32 cellular contexts compared by ENCODE assay signal in the genomic region with DNA sequence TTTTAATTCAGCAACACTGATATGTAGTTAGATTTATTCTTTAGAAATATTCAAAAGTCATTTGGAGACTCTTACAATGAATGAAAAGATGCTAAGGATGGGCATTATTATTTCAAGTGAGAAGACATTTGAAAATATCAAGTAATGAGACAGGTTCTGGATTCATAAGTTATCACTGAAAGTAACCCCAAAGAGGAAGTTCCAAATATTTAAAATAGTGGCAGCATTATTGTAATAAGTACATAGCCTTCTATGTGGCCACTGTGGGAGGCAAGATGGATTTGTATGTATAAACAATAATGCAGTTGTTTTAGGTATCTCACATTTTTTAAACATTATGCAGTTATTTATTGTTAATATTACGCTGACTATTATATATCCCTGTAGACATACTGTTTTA.
"Had no signal": no experiment of that assay in that cellular context is flagged by ENCODE, and none has a peak within 500 bp of the region (broad histone marks: within the 10 kb centered on the region; RNA-seq: fewer than 3 reads in every experiment).

No MANE protein-coding gene starts in this region.

- H3K4me3 Mint-ChIP-seq: activated naive CD4-positive, alpha-beta T cell treated with anti-CD3 and anti-CD28 coated beads, Interleukin-2, amount 10 ng/mL, durations not matched to agents 7 days and 5 days; activated naive CD8-positive, alpha-beta T cell treated with anti-CD3 and anti-CD28 coated beads, Interleukin-2, amount 10 ng/mL, durations not matched to agents 7 days and 5 days; activated T-cell treated with anti-CD3 and anti-CD28 coated beads, Interleukin-2, amount 50 U/mL, for 24 hours; natural killer cell; neural progenitor cell; stimulated activated effector memory CD8-positive, alpha-beta T cell treated with anti-CD3 and anti-CD28 coated beads, Interleukin-12 subunit alpha, Interleukin-12 subunit beta, amount 100 ng/mL, for 72 hours had no signal

- H3K9ac ChIP-seq: neural progenitor cell, parathyroid adenoma had no signal

- FAIRE-seq: small intestine had no signal

- ATAC-seq: activated CD4-positive, CD25-positive, alpha-beta regulatory T cell treated with anti-CD3 and anti-CD28 coated beads, Interleukin-2, amount 50 U/mL, for 24 hours; foreskin keratinocyte; heart right ventricle; natural killer cell; psoas muscle; stimulated activated effector memory CD8-positive, alpha-beta T cell treated with anti-CD3 and anti-CD28 coated beads, Interleukin-12 subunit alpha, Interleukin-12 subunit beta, amount 100 ng/mL, for 72 hours had no signal

- DNase-seq: activated CD4-positive, alpha-beta T cell treated with anti-CD3 and anti-CD28 coated beads for 48 hours; activated CD4-positive, alpha-beta T cell treated with anti-CD3 and anti-CD28 coated beads, Interleukin-2, amount 50 U/mL, for 48 hours; activated CD8-positive, alpha-beta memory T cell treated with anti-CD3 and anti-CD28 coated beads for 24 hours; activated gamma-delta T cell; activated naive CD4-positive, alpha-beta T cell treated with anti-CD3 and anti-CD28 coated beads, Interleukin-2, amount 10 ng/mL, durations not matched to agents 7 days and 5 days; activated naive CD8-positive, alpha-beta T cell treated with anti-CD3 and anti-CD28 coated beads, Interleukin-2, amount 10 ng/mL, durations not matched to agents 7 days and 5 days; activated T-cell treated with anti-CD3 and anti-CD28 coated beads, Interleukin-2, amount 50 U/mL, for 24 hours; amniotic stem cell; central memory CD4-positive, alpha-beta T cell; dermis blood vessel endothelial cell; effector CD4-positive, alpha-beta T cell; foreskin keratinocyte; heart right ventricle; left ventricle myocardium inferior; mesendoderm; natural killer cell; occipital lobe; psoas muscle; sigmoid colon; small intestine; stimulated activated CD4-positive, alpha-beta T cell treated with anti-CD3 and anti-CD28 coated beads, Interleukin-4, amount 100 ng/mL, for 24 hours; stomach; T-helper 2 cell; WERI-Rb-1 had no signal

- H3K4me1 Mint-ChIP-seq: activated naive CD4-positive, alpha-beta T cell treated with anti-CD3 and anti-CD28 coated beads, Interleukin-2, amount 10 ng/mL, durations not matched to agents 7 days and 5 days; natural killer cell; neural progenitor cell; stimulated activated effector memory CD8-positive, alpha-beta T cell treated with anti-CD3 and anti-CD28 coated beads, Interleukin-12 subunit alpha, Interleukin-12 subunit beta, amount 100 ng/mL, for 72 hours had no signal

- H3K4me2 ChIP-seq: neural progenitor cell had no signal

- H3K27ac Mint-ChIP-seq: activated naive CD4-positive, alpha-beta T cell treated with anti-CD3 and anti-CD28 coated beads, Interleukin-2, amount 10 ng/mL, durations not matched to agents 7 days and 5 days; activated naive CD8-positive, alpha-beta T cell treated with anti-CD3 and anti-CD28 coated beads, Interleukin-2, amount 10 ng/mL, durations not matched to agents 7 days and 5 days; activated T-cell treated with anti-CD3 and anti-CD28 coated beads, Interleukin-2, amount 50 U/mL, for 24 hours; natural killer cell; neural progenitor cell had no signal

- H3K79me2 ChIP-seq: parathyroid adenoma had no signal

- H3K4me3 ChIP-seq: breast epithelium, esophagus muscularis mucosa, heart right ventricle, left ventricle myocardium inferior, lung, neural progenitor cell, psoas muscle, sigmoid colon, stomach, tibial nerve had no signal

- H3K27me3 ChIP-seq: breast epithelium, esophagus muscularis mucosa, foreskin keratinocyte, heart right ventricle, neural progenitor cell, sigmoid colon, stomach, tibial nerve had no signal

- H3K4me1 ChIP-seq: breast epithelium, neural progenitor cell, parathyroid adenoma, psoas muscle, tibial nerve had no signal

- H3K36me3 ChIP-seq: WERI-Rb-1 had no signal

- H3K9me3 Mint-ChIP-seq: activated naive CD4-positive, alpha-beta T cell treated with anti-CD3 and anti-CD28 coated beads, Interleukin-2, amount 10 ng/mL, durations not matched to agents 7 days and 5 days; activated naive CD8-positive, alpha-beta T cell treated with anti-CD3 and anti-CD28 coated beads, Interleukin-2, amount 10 ng/mL, durations not matched to agents 7 days and 5 days; activated T-cell treated with anti-CD3 and anti-CD28 coated beads, Interleukin-2, amount 50 U/mL, for 24 hours; natural killer cell; neural progenitor cell; stimulated activated effector memory CD8-positive, alpha-beta T cell treated with anti-CD3 and anti-CD28 coated beads, Interleukin-12 subunit alpha, Interleukin-12 subunit beta, amount 100 ng/mL, for 72 hours had no signal

- H2AFZ ChIP-seq: neural progenitor cell, parathyroid adenoma had no signal

- H3K27me3 Mint-ChIP-seq: activated naive CD4-positive, alpha-beta T cell treated with anti-CD3 and anti-CD28 coated beads, Interleukin-2, amount 10 ng/mL, durations not matched to agents 7 days and 5 days; activated naive CD8-positive, alpha-beta T cell treated with anti-CD3 and anti-CD28 coated beads, Interleukin-2, amount 10 ng/mL, durations not matched to agents 7 days and 5 days; activated T-cell treated with anti-CD3 and anti-CD28 coated beads, Interleukin-2, amount 50 U/mL, for 24 hours had no signal

- H3K9me3 ChIP-seq: breast epithelium, esophagus muscularis mucosa, heart right ventricle, left ventricle myocardium inferior, psoas muscle, sigmoid colon, stomach, tibial nerve had no signal

- H3K27ac ChIP-seq: breast epithelium, foreskin keratinocyte, heart right ventricle, left ventricle myocardium inferior, neural progenitor cell, parathyroid adenoma, psoas muscle, stomach, WERI-Rb-1 had no signal
